Comparison of ENCODE assay signal across 1 cellular context in the genomic region with DNA sequence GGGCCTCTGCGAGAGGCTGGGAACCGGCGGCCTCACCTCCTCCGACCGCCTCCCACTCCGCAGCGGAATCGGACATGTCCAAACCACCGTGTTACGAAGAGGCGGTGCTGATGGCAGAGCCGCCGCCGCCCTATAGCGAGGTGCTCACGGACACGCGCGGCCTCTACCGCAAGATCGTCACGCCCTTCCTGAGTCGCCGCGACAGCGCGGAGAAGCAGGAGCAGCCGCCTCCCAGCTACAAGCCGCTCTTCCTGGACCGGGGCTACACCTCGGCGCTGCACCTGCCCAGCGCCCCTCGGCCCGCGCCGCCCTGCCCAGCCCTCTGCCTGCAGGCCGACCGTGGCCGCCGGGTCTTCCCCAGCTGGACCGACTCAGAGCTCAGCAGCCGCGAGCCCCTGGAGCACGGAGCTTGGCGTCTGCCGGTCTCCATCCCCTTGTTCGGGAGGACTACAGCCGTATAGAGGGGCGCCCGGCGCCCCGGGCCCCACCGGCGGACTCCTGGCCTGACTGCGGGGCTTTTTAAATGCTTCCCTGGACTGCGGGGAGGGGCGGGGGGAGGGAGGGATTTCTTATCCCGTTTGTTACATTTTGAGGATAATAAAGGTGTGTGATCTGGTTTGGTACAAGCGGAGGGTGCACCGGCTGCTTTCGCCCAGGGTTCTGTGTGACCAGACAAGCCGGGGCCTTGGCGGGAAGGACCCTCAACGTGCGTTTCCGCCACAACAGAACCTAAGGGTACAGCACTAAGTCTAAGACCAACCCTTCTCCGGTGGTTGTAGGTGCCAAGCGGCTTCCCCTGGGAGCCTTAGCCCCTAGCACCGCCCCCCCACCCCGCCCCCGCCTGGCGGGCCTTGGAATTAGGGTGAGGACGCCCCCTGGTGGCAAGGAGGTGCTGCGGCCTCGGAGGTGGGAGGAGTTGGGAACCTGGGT.
TF ChIP-seq lines count a peak whose summit lies in the region.

No MANE protein-coding gene starts in this region.

TF ChIP-seq in neural cell, 6 proteins besides CTCF, POLR2A, EP300 and RAD21:
- TF ChIP-seq POLR2AphosphoS5 (IDR thresholded peaks at IDR 0.05) (no peak), SMC3 (conservative IDR thresholded peaks at IDR 0.05; ENCODE audit: poor library complexity) (peak; percentile 67), REST (IDR thresholded peaks at IDR 0.05; ENCODE audit: borderline replicate concordance) (no peak)
